ENCODE assay signal across 8 cellular contexts in genomic region chr22:50030315-50031188, GRCh38. TPM values are rescaled to one million over a fixed set of nuclear protein-coding genes. Genes with fewer than 3 reads are reported as not detected.
A peak's percentile ranks its signal among the peaks of the same experiment; 100 is the strongest.
DNase-seq lines count a peak whose midpoint lies in the region; TF ChIP-seq lines count a peak whose summit lies in the region.

No MANE protein-coding gene starts in this region.

- no peak for TF ChIP-seq POLR2A in ovary (IDR thresholded peaks at IDR 0.05)

- H3K36me3 ChIP-seq in ovary: no peaks in the 10 kb centered on the region
- H3K36me3 ChIP-seq in tibial artery: no peaks in the 10 kb centered on the region

- H3K27ac ChIP-seq in ovary: no peak overlapping the region
- H3K27ac ChIP-seq in tibial artery: no peak overlapping the region

- in situ Hi-C loops in KBM-7 (cut with MboI; ENCODE audit: low pct_unique_long_range_greater_than_20kb, low sequenced_read_pairs): loop anchor here (25.0 kb wide), 1 partner anchor 268 kb away; no protein-coding TSS in a partner anchor

- intact Hi-C loops in ovary (cut with DNase I): loop anchor here (2.0 to 5.0 kb wide), 3 partner anchors 102 to 263 kb away; no protein-coding TSS in a partner anchor
- intact Hi-C loops in tibial artery (cut with DNase I; ENCODE audit: low total_unique reads): loop anchor here (1.0 kb wide), 1 partner anchor 101 kb away; no protein-coding TSS in a partner anchor

- no peaks in the 10 kb centered on the region for H3K9me3 ChIP-seq in ovary
- H3K9me3 ChIP-seq in tibial artery: no peaks in the 10 kb centered on the region

- TF ChIP-seq CTCF in GM10266 (IDR thresholded peaks at IDR 0.05; ENCODE audit: control insufficient read depth, insufficient read depth, low read depth, missing control alignments): peak; percentile 92
- TF ChIP-seq CTCF in ovary (IDR thresholded peaks at IDR 0.05): peak; percentile 74 to 94 (median 89)
- TF ChIP-seq CTCF in tibial artery (IDR thresholded peaks at IDR 0.05): peak; percentile 88 to 89

- DNase-seq in GM10266 (ENCODE audit: extremely low spot score) (peak; percentile 95), KBM-7 (peak; percentile 74), SK-N-DZ (ENCODE audit: low spot score) (peak; percentile 56), globus pallidus (ENCODE audit: low spot score) (peak; percentile 33), ovary (peak; percentile 62 to 86 (median 72)), tibial artery (peak; percentile 64 to 78), T1000 (lab: John Stamatoyannopoulos, UW) (no peak)
- DNase-seq in activated naive CD4-positive, alpha-beta T cell (lab: John Stamatoyannopoulos, UW): peak; percentile 54 to 80 (median 60)

- no peaks in the 10 kb centered on the region for H3K27me3 ChIP-seq in ovary
- peaks cover 0 to 72% of the 10 kb centered on the region in 2 donors for H3K27me3 ChIP-seq in tibial artery

- 4 to 19% (median 10%) methylated on average over 38 to 51 of the region's 51 CpGs for WGBS in ovary, 3 donors

- no peak for TF ChIP-seq EP300 in ovary (IDR thresholded peaks at IDR 0.05)

- H3K4me1 ChIP-seq in ovary (ENCODE audit: insufficient read depth) (no peaks in the 10 kb centered on the region), tibial artery (peaks cover 0 to 9% (median 4%) of the 10 kb centered on the region in 4 donors)

- H3K4me3 ChIP-seq in ovary: no peak overlapping the region
- H3K4me3 ChIP-seq in tibial artery: no peak overlapping the region

RNA-seq across cellular contexts. Expression of gene IL17REL, which starts 18.0 kb away (rescaled TPM):
- polyA plus RNA-seq in SK-N-DZ (2014; cell fraction: cytosol; rRNA removed): not detected in 2 replicates
- polyA plus RNA-seq in SK-N-DZ (2014; cell fraction: nucleus; rRNA removed): not detected in 2 replicates
- total RNA-seq in ovary: under 1 TPM in 3 of 7 donors, not detected in 4; 0.10 to 0.18 (median 0.10) TPM
- polyA plus RNA-seq in ovary: under 1 TPM in 1 of 2 donors, not detected in 1; 0.05 TPM

RNA-seq across cellular contexts. Expression of gene TTLL8, which starts 27.5 kb away (rescaled TPM):
- polyA plus RNA-seq in SK-N-DZ (2014; cell fraction: cytosol; rRNA removed): not detected in 2 replicates
- not detected in 2 replicates for polyA plus RNA-seq in SK-N-DZ (2014; cell fraction: nucleus; rRNA removed)
- total RNA-seq in ovary: not detected
- not detected for polyA plus RNA-seq in ovary

RNA-seq across cellular contexts. Expression of gene MLC1, which starts 54.7 kb away (rescaled TPM):
- polyA plus RNA-seq in SK-N-DZ (2014; cell fraction: cytosol; rRNA removed): not detected in 2 replicates
- not detected in 2 replicates for polyA plus RNA-seq in SK-N-DZ (2014; cell fraction: nucleus; rRNA removed)
- total RNA-seq in ovary: 1 to 10 TPM in 1 of 7 donors, under 1 TPM in 4, not detected in 2; 0.11 to 1.1 (median 0.35) TPM
- under 1 TPM; 0.27 to 0.67 TPM for polyA plus RNA-seq in ovary

RNA-seq across cellular contexts. Expression of gene MOV10L1, which starts 59.3 kb away (rescaled TPM):
- 0.41 TPM in 1 of 2 replicates, not detected in the other for polyA plus RNA-seq in SK-N-DZ (2014; cell fraction: cytosol; rRNA removed)
- polyA plus RNA-seq in SK-N-DZ (2014; cell fraction: nucleus; rRNA removed): 0.24 and 0.64 TPM in 2 replicates
- 1 to 10 TPM in 6 of 7 donors, under 1 TPM in 1; 0.94 to 6.3 (median 2.5) TPM for total RNA-seq in ovary
- polyA plus RNA-seq in ovary: 1 to 10 TPM; 1.6 to 2.0 TPM
